Comparison of ENCODE assay signal across 1 cellular context in genomic region chr20:50792708-50793574, GRCh38.
A peak's percentile ranks its signal among the peaks of the same experiment; 100 is the strongest.
TF ChIP-seq lines count a peak whose summit lies in the region.

No MANE protein-coding gene starts in this region.

TF ChIP-seq in K562, 482 proteins besides CTCF, POLR2A, EP300 and RAD21:
- TF ChIP-seq NR1H2 (CRISPR knock-in tag; IDR thresholded peaks at IDR 0.05) = no peak
- TF ChIP-seq CREBBP (IDR thresholded peaks at IDR 0.05; ENCODE audit: low read depth, low read length) = no peak
- TF ChIP-seq, protein P1, sequence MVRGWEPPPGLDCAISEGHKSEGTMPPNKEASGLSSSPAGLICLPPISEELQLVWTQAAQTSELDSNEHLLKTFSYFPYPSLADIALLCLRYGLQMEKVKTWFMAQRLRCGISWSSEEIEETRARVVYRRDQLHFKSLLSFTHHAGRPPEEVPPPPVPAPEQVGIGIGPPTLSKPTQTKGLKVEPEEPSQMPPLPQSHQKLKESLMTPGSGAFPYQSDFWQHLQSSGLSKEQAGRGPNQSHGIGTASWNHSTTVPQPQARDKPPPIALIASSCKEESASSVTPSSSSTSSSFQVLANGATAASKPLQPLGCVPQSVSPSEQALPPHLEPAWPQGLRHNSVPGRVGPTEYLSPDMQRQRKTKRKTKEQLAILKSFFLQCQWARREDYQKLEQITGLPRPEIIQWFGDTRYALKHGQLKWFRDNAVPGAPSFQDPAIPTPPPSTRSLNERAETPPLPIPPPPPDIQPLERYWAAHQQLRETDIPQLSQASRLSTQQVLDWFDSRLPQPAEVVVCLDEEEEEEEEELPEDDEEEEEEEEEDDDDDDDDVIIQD (CRISPR knock-in tag; IDR thresholded peaks at IDR 0.05) = no peak
- TF ChIP-seq SIRT6 (IDR thresholded peaks at IDR 0.05; ENCODE audit: low read depth, low read length) = no peak
- TF ChIP-seq ZSCAN29 (IDR thresholded peaks at IDR 0.05) = no peak
- TF ChIP-seq ZNF57 (CRISPR knock-in tag; IDR thresholded peaks at IDR 0.05) = no peak
- TF ChIP-seq SAFB2 (IDR thresholded peaks at IDR 0.05; ENCODE audit: borderline replicate concordance, low read depth, low read length, severe bottlenecking) = no peak
- peak; percentile 2 for TF ChIP-seq MEIS2 (IDR thresholded peaks at IDR 0.05; ENCODE audit: partially characterized antibody)
- no peak for TF ChIP-seq MYC (IDR thresholded peaks at IDR 0.05; ENCODE audit: low read depth, low read length)
- no peak for TF ChIP-seq MYC (CRISPR knock-in tag; IDR thresholded peaks at IDR 0.05; ENCODE audit: borderline replicate concordance, low read depth)
- no peak for TF ChIP-seq ZNF121 (CRISPR knock-in tag; conservative IDR thresholded peaks at IDR 0.05)
- TF ChIP-seq ZBTB11 (CRISPR knock-in tag; IDR thresholded peaks at IDR 0.05) = peak in 1 of 3 experiments; percentile 69; a peak in 2 of 6 replicates
